Comparison of ENCODE assay signal across 25 cellular contexts in genomic region chr1:63709267-63709828, GRCh38.
DNase-seq lines count a peak whose midpoint lies in the region; ATAC-seq, FAIRE-seq and TF ChIP-seq lines count a peak whose summit lies in the region.
"Had no signal": no experiment of that assay in that cellular context is flagged by ENCODE, and none has a peak within 500 bp of the region (broad histone marks: within the 10 kb centered on the region; RNA-seq: fewer than 3 reads in every experiment).

No MANE protein-coding gene starts in this region.

- no peak overlapping the region for H2AFZ ChIP-seq in HepG2 (ENCODE audit: low read length)
- no peak overlapping the region for H2AFZ ChIP-seq in K562 (ENCODE audit: low read depth, low read length)
- H2AFZ ChIP-seq: GM23248 had no signal

- no peaks in the 10 kb centered on the region for H3K9me3 Mint-ChIP-seq in nephron
- H3K9me3 Mint-ChIP-seq: CD14-positive monocyte; CD4-positive, alpha-beta T cell; CD8-positive, alpha-beta memory T cell; H9 had no signal

- DNase-seq in HepG2 (ENCODE audit: low spot score), result no peak
- DNase-seq in right lobe of liver, result no peak
- no peak for DNase-seq in K562 (ENCODE audit: extremely low read depth in 1 of 4, low spot score in 3 of 4)
- DNase-seq in RKO (ENCODE audit: low spot score), result no peak
- no peak for DNase-seq in testis
- DNase-seq in COR-L47 (lab: John Stamatoyannopoulos, UW), result no peak
- DNase-seq: ACHN; AML-193; BE2C; CD4-positive, alpha-beta T cell; CD8-positive, alpha-beta memory T cell; DMS 273 treated with DMSO at 0.1 percent for 48 hours; DMS79; EL; GDM1; GM23248; H9 had no signal

- TF ChIP-seq POLR2A in HepG2 (IDR thresholded peaks at IDR 0.05; ENCODE audit: insufficient read depth in 1 of 2, low read depth in 2 of 2, low read length in 2 of 2), result no peak
- TF ChIP-seq POLR2A in right lobe of liver (IDR thresholded peaks at IDR 0.05), result no peak
- TF ChIP-seq POLR2A in K562 (conservative IDR thresholded peaks at IDR 0.05), result no peak
- no peak for TF ChIP-seq POLR2A in testis (IDR thresholded peaks at IDR 0.05)

- WGBS in HepG2 (ENCODE audit: low lambda C conversion rate), result 57% methylated on average over 9 of the region's 9 CpGs
- WGBS in right lobe of liver (ENCODE audit: insufficient coverage, low coverage, low lambda C conversion rate, missing lambda C conversion rate), result 79% methylated on average over 7 of the region's 9 CpGs
- 0% methylated on average over 6 of the region's 9 CpGs for WGBS in K562 (ENCODE audit: insufficient coverage, low coverage, missing lambda C conversion rate)
- WGBS in testis, 2 donors, result 87 to 90% methylated on average over 9 of the region's 9 CpGs

- no peaks in the 10 kb centered on the region for H3K36me3 Mint-ChIP-seq in nephron (ENCODE audit: low read depth)
- H3K36me3 Mint-ChIP-seq: CD14-positive monocyte; CD8-positive, alpha-beta memory T cell had no signal

- peaks cover 17% of the 10 kb centered on the region for H3K4me1 ChIP-seq in HepG2 (ENCODE audit: insufficient read depth, low read length)
- peaks cover 0 to 6% (median 0%) of the 10 kb centered on the region in 4 donors for H3K4me1 ChIP-seq in right lobe of liver
- no peaks in the 10 kb centered on the region for H3K4me1 ChIP-seq in K562 (replicated peaks in 1 of 2; ENCODE audit: control insufficient read depth in 2 of 2, insufficient read depth in 2 of 2, low read length in 2 of 2)
- H3K4me1 ChIP-seq in testis, result no peaks in the 10 kb centered on the region
- H3K4me1 ChIP-seq: BE2C had no signal

- CTCF ChIA-PET in HepG2 (lab: Yijun Ruan, JAX; ENCODE audit: low intra/inter-chr PET ratio, low total read pairs), result no interaction called here
- CTCF ChIA-PET in K562 (lab: Yijun Ruan, JAX; ENCODE audit: low intra/inter-chr PET ratio), result no interaction called here

- H3K9ac ChIP-seq in HepG2 (ENCODE audit: insufficient read depth, low read depth, low read length) (no peak overlapping the region), K562 (ENCODE audit: insufficient read depth in 1 of 2, low read depth in 2 of 2, low read length in 2 of 2) (no peak overlapping the region)
- H3K9ac ChIP-seq: BLaER1 treated with 17β-estradiol and CSF1 and Interleukin-3, amounts not matched to agents 10 nM and 100 nM; GM23248 had no signal

- BruUV-seq in HepG2 (replicated peaks; lab: Mats Ljungman, UMichigan), result no TSS peak
- no TSS peak for BruUV-seq in K562 (replicated peaks; lab: Mats Ljungman, UMichigan)

- H3K27ac Mint-ChIP-seq in nephron, result peak overlapping the region; percentile 29 to 85 (median 80)
- H3K27ac Mint-ChIP-seq: CD14-positive monocyte; CD4-positive, alpha-beta T cell; CD8-positive, alpha-beta memory T cell; H9 had no signal

- H3K4me2 ChIP-seq in HepG2 (ENCODE audit: low read depth, low read length) (no peak overlapping the region), K562 (ENCODE audit: insufficient read depth, low read length) (no peak overlapping the region)
- H3K4me2 ChIP-seq: BLaER1 treated with 17β-estradiol and CSF1 and Interleukin-3, amounts not matched to agents 10 nM and 100 nM had no signal

- H3K36me3 ChIP-seq in HepG2 (replicated peaks in 1 of 2; ENCODE audit: control insufficient read depth in 1 of 2, insufficient read depth in 2 of 2, low read length in 2 of 2) (no peaks in the 10 kb centered on the region), right lobe of liver (no peaks in the 10 kb centered on the region), K562 (ENCODE audit: control insufficient read depth, insufficient read depth, low read length) (no peaks in the 10 kb centered on the region), testis (ENCODE audit: low read depth, missing control alignments) (no peaks in the 10 kb centered on the region)
- H3K36me3 ChIP-seq: BE2C; BLaER1 treated with 17β-estradiol and CSF1 and Interleukin-3, amounts not matched to agents 10 nM and 100 nM had no signal

- H3K4me3 Mint-ChIP-seq in nephron, result no peak overlapping the region
- H3K4me3 Mint-ChIP-seq: CD14-positive monocyte; CD4-positive, alpha-beta T cell; CD8-positive, alpha-beta memory T cell; H9 had no signal

- TF ChIP-seq CTCF in HepG2 (CRISPR knock-in tag; IDR thresholded peaks at IDR 0.05) (no peak), right lobe of liver (IDR thresholded peaks at IDR 0.05) (no peak), K562 (IDR thresholded peaks at IDR 0.05 in 2 of 3, conservative IDR thresholded peaks at IDR 0.05 in 1 of 3; ENCODE audit: insufficient read depth in 2 of 3, low read depth in 1 of 3, low read length in 3 of 3) (no peak), nephron (IDR thresholded peaks at IDR 0.05; ENCODE audit: unreplicated experiment in 3 of 3) (no peak), testis (IDR thresholded peaks at IDR 0.05) (no peak)

- H3K4me3 ChIP-seq in HepG2 (replicated peaks in 1 of 3; ENCODE audit: insufficient read depth in 1 of 3, low read depth in 2 of 3, low read length in 3 of 3) (no peak overlapping the region), right lobe of liver (no peak overlapping the region), K562 (no peak overlapping the region), testis (no peak overlapping the region)
- H3K4me3 ChIP-seq: BLaER1 treated with 17β-estradiol and CSF1 and Interleukin-3, amounts not matched to agents 10 nM and 100 nM; GM12878; GM23248 had no signal

- TF ChIP-seq EP300 in HepG2 (IDR thresholded peaks at IDR 0.05; ENCODE audit: low read depth in 2 of 2, low read length in 2 of 2), result no peak
- TF ChIP-seq EP300 in HepG2 (CRISPR knock-in tag; IDR thresholded peaks at IDR 0.05; ENCODE audit: borderline replicate concordance), result no peak
- TF ChIP-seq EP300 in K562 (IDR thresholded peaks at IDR 0.05; ENCODE audit: low read length), result no peak

- H3K79me2 ChIP-seq in HepG2 (ENCODE audit: insufficient read depth, low read length) (no peaks in the 10 kb centered on the region), K562 (ENCODE audit: control insufficient read depth, insufficient read depth, low read length) (no peaks in the 10 kb centered on the region)

- peaks cover 8% of the 10 kb centered on the region for H3K27me3 Mint-ChIP-seq in nephron (ENCODE audit: low read depth)

- H3K9me3 ChIP-seq in HepG2 (ENCODE audit: low read length) (no peaks in the 10 kb centered on the region), right lobe of liver (no peaks in the 10 kb centered on the region), K562 (replicated peaks; ENCODE audit: control insufficient read depth, insufficient read depth, low read depth, low read length) (no peaks in the 10 kb centered on the region), testis (no peaks in the 10 kb centered on the region)
- H3K9me3 ChIP-seq: BE2C had no signal

- FAIRE-seq in HepG2 (lab: Jason Lieb, UNC) (no peak), K562 (lab: Jason Lieb, UNC) (no peak)
- FAIRE-seq: A204.1, GM12878, GM19239 had no signal

- POLR2A ChIA-PET in HepG2 (lab: Yijun Ruan, JAX), result no interaction called here
- POLR2A ChIA-PET in K562 (lab: Yijun Ruan, JAX), result no interaction called here

- in situ Hi-C loops in HepG2 (cut with HindIII; ENCODE audit: extremely low pct_ligation_motif_present, low pct_unique_long_range_greater_than_20kb) (no loop called here), K562 (cut with MboI) (no loop called here)

- H3K27ac ChIP-seq in HepG2 (ENCODE audit: extremely low read length, insufficient read depth, low read length) (no peak overlapping the region), right lobe of liver (no peak overlapping the region), K562 (ENCODE audit: extremely low read depth, low read depth, low read length) (no peak overlapping the region), testis (no peak overlapping the region)
- H3K27ac ChIP-seq: 22Rv1; BLaER1 treated with 17β-estradiol and CSF1 and Interleukin-3, amounts not matched to agents 10 nM and 100 nM; GM23248 had no signal

- peaks cover 43% of the 10 kb centered on the region for H3K4me1 Mint-ChIP-seq in nephron
- H3K4me1 Mint-ChIP-seq: CD14-positive monocyte; CD8-positive, alpha-beta memory T cell had no signal

- H4K20me1 ChIP-seq in HepG2 (ENCODE audit: insufficient read depth, low read length) (no peaks in the 10 kb centered on the region), K562 (replicated peaks; ENCODE audit: control insufficient read depth, insufficient read depth, low read length) (no peaks in the 10 kb centered on the region)
- H4K20me1 ChIP-seq: BLaER1 treated with 17β-estradiol and CSF1 and Interleukin-3, amounts not matched to agents 10 nM and 100 nM had no signal

- intact Hi-C loops in HepG2 (cut with micrococcal nuclease; ENCODE audit: unreplicated experiment) (no loop called here), right lobe of liver (cut with DNase I) (no loop called here), K562 (cut with micrococcal nuclease) (no loop called here), testis (cut with DNase I; ENCODE audit: low total_unique reads) (no loop called here)

- no peaks in the 10 kb centered on the region; a peak in 1 of 5 replicates for H3K27me3 ChIP-seq in HepG2 (ENCODE audit: control insufficient read depth in 1 of 2, insufficient read depth in 2 of 2, low read length in 2 of 2)
- no peaks in the 10 kb centered on the region for H3K27me3 ChIP-seq in right lobe of liver
- peaks cover 4 to 10% of the 10 kb centered on the region in 2 experiments; a peak in 2 of 5 replicates for H3K27me3 ChIP-seq in K562 (ENCODE audit: control insufficient read depth in 2 of 2, insufficient read depth in 2 of 2, low read length in 2 of 2)
- no peaks in the 10 kb centered on the region for H3K27me3 ChIP-seq in testis
- H3K27me3 ChIP-seq: BE2C; BLaER1 treated with 17β-estradiol and CSF1 and Interleukin-3, amounts not matched to agents 10 nM and 100 nM had no signal

- ATAC-seq in HepG2 (no peak), right lobe of liver (no peak), K562 (no peak)
- ATAC-seq: GM12878, HCT116 had no signal

- no peak for TF ChIP-seq RAD21 in HepG2 (CRISPR knock-in tag; IDR thresholded peaks at IDR 0.05)
- TF ChIP-seq RAD21 in K562 (CRISPR knock-in tag; conservative IDR thresholded peaks at IDR 0.05 in 1 of 2, IDR thresholded peaks at IDR 0.05 in 1 of 2), result no peak

- H3K9me1 ChIP-seq in K562 (ENCODE audit: control insufficient read depth, insufficient read depth, low read length), result no peaks in the 10 kb centered on the region

TF ChIP-seq in K562, 482 proteins besides CTCF, POLR2A, EP300 and RAD21:
- TF ChIP-seq ZNF668 (CRISPR knock-in tag; IDR thresholded peaks at IDR 0.05), result no peak
- TF ChIP-seq ZSCAN32 (CRISPR knock-in tag; IDR thresholded peaks at IDR 0.05), result no peak
- TF ChIP-seq, protein P1, sequence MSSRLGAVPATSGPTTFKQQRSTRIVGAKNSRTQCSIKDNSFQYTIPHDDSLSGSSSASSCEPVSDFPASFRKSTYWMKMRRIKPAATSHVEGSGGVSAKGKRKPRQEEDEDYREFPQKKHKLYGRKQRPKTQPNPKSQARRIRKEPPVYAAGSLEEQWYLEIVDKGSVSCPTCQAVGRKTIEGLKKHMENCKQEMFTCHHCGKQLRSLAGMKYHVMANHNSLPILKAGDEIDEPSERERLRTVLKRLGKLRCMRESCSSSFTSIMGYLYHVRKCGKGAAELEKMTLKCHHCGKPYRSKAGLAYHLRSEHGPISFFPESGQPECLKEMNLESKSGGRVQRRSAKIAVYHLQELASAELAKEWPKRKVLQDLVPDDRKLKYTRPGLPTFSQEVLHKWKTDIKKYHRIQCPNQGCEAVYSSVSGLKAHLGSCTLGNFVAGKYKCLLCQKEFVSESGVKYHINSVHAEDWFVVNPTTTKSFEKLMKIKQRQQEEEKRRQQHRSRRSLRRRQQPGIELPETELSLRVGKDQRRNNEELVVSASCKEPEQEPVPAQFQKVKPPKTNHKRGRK (tag; IDR thresholded peaks at IDR 0.05), result 0 out of 2 replicates have a peak, but pooled peaks have one; percentile 25
TF ChIP-seq in K562: peak in this region for 1.
